In genomic region chr11:64185323-64186204, GRCh38 we compare ENCODE assay signal across 1 cellular context.
TF ChIP-seq lines count a peak whose summit lies in the region.

Gene STIP1, plus strand, starts transcription at chr11:64186171. Its CDS starts 91 bp downstream, at chr11:64186262.

TF ChIP-seq in GM12878, 131 proteins besides CTCF, POLR2A, EP300 and RAD21 (continued from another document and continues in another):
- no peak; the same call in 1 of the 2 replicates for TF ChIP-seq ZBTB33 (IDR thresholded peaks at IDR 0.05)
- peak; percentile 91 for TF ChIP-seq BACH1 (IDR thresholded peaks at IDR 0.05; ENCODE audit: borderline replicate concordance)
- TF ChIP-seq FOS (IDR thresholded peaks at IDR 0.05; ENCODE audit: borderline replicate concordance, extremely low read depth, insufficient read length), result peak; percentile 98
- no peak; the same call in 1 of the 2 replicates for TF ChIP-seq SREBF1 (IDR thresholded peaks at IDR 0.05; ENCODE audit: low read length)
- TF ChIP-seq BRCA1 (IDR thresholded peaks at IDR 0.05; ENCODE audit: low read depth, low read length), result no peak
- peak; percentile 76; the same call in 1 of the 2 replicates for TF ChIP-seq SMAD5 (IDR thresholded peaks at IDR 0.05; ENCODE audit: low read depth)
- no peak for TF ChIP-seq PAX8 (IDR thresholded peaks at IDR 0.05)
- TF ChIP-seq SMARCA5 (IDR thresholded peaks at IDR 0.05), result peak; percentile 69
- TF ChIP-seq ZNF24 (IDR thresholded peaks at IDR 0.05), result no peak
- TF ChIP-seq IRF3 (IDR thresholded peaks at IDR 0.05), result peak; percentile 100
- TF ChIP-seq NFIC (IDR thresholded peaks at IDR 0.05; ENCODE audit: low read depth, low read length), result no peak
- TF ChIP-seq SMAD1 (IDR thresholded peaks at IDR 0.05; ENCODE audit: low read depth, partially characterized antibody), result no peak
- TF ChIP-seq ZBTB40 (IDR thresholded peaks at IDR 0.05; ENCODE audit: borderline replicate concordance), result peak; percentile 84; the same call in 1 of the 2 replicates
- no peak for TF ChIP-seq RELB (IDR thresholded peaks at IDR 0.05; ENCODE audit: low read depth)
- TF ChIP-seq ESRRA (IDR thresholded peaks at IDR 0.05; ENCODE audit: low read length), result no peak
- no peak for TF ChIP-seq SMC3 (IDR thresholded peaks at IDR 0.05; ENCODE audit: borderline replicate concordance, low read length)
- peak; percentile 99 for TF ChIP-seq SKIL (IDR thresholded peaks at IDR 0.05; ENCODE audit: low read depth, poor library complexity, severe bottlenecking)
- TF ChIP-seq PRDM15 (CRISPR knock-in tag; IDR thresholded peaks at IDR 0.05), result no peak
- no peak for TF ChIP-seq NFXL1 (IDR thresholded peaks at IDR 0.05; ENCODE audit: borderline replicate concordance)
- peak; percentile 84 for TF ChIP-seq RUNX3 (IDR thresholded peaks at IDR 0.05; ENCODE audit: low read length)
- no peak for TF ChIP-seq TBL1XR1 (IDR thresholded peaks at IDR 0.05; ENCODE audit: low read depth, low read length)
- no peak for TF ChIP-seq IRF4 (IDR thresholded peaks at IDR 0.05; ENCODE audit: low read depth, low read length)
- peak; percentile 74 for TF ChIP-seq CREB1 (IDR thresholded peaks at IDR 0.05; ENCODE audit: low read depth)
- TF ChIP-seq NR2F1 (conservative IDR thresholded peaks at IDR 0.05), result peak; percentile 36; the same call in 1 of the 2 replicates
- peak; percentile 36; the same call in 1 of the 2 replicates for TF ChIP-seq E2F4 (IDR thresholded peaks at IDR 0.05; ENCODE audit: low read depth, low read length)
- TF ChIP-seq MTA2 (IDR thresholded peaks at IDR 0.05; ENCODE audit: low read depth), result no peak
- TF ChIP-seq KDM1A (IDR thresholded peaks at IDR 0.05; ENCODE audit: borderline replicate concordance), result no peak
- TF ChIP-seq SP1 (IDR thresholded peaks at IDR 0.05; ENCODE audit: low read depth, low read length), result peak; percentile 98
- TF ChIP-seq GABPA (IDR thresholded peaks at IDR 0.05; ENCODE audit: low read depth), result peak; percentile 76; the same call in 1 of the 2 replicates
- no peak for TF ChIP-seq ZZZ3 (IDR thresholded peaks at IDR 0.05; ENCODE audit: control insufficient read depth, insufficient read length, low read depth)
- no peak for TF ChIP-seq TARDBP (IDR thresholded peaks at IDR 0.05; ENCODE audit: borderline replicate concordance)
- no peak for TF ChIP-seq ZBED1 (IDR thresholded peaks at IDR 0.05; ENCODE audit: borderline replicate concordance)
- TF ChIP-seq EED (IDR thresholded peaks at IDR 0.05; ENCODE audit: low read depth), result no peak; the same call in 1 of the 2 replicates
- TF ChIP-seq STAT3 (IDR thresholded peaks at IDR 0.05; ENCODE audit: low read depth, low read length), result no peak
- TF ChIP-seq CBX5 (IDR thresholded peaks at IDR 0.05; ENCODE audit: low read depth), result no peak
- TF ChIP-seq DPF2 (IDR thresholded peaks at IDR 0.05), result peak; percentile 100
- TF ChIP-seq ZNF217 (IDR thresholded peaks at IDR 0.05), result no peak
- no peak for TF ChIP-seq ELK1 (IDR thresholded peaks at IDR 0.05; ENCODE audit: low read depth, low read length)
- peak; percentile 46; the same call in 1 of the 2 replicates for TF ChIP-seq RAD51 (IDR thresholded peaks at IDR 0.05)
- no peak for TF ChIP-seq RCOR1 (conservative IDR thresholded peaks at IDR 0.05; ENCODE audit: low read depth, low read length)
- TF ChIP-seq YY1 (IDR thresholded peaks at IDR 0.05; ENCODE audit: low read depth, low read length), result peak; percentile 65; the same call in 1 of the 2 replicates
- TF ChIP-seq RBBP5 (conservative IDR thresholded peaks at IDR 0.05), result no peak
- peak; percentile 44; the same call in 1 of the 2 replicates for TF ChIP-seq HCFC1 (IDR thresholded peaks at IDR 0.05; ENCODE audit: low read length)
- peak; percentile 73 for TF ChIP-seq MYC (IDR thresholded peaks at IDR 0.05; ENCODE audit: insufficient read depth, insufficient read length, insufficient replicate concordance, low read length, severe bottlenecking)
- peak; percentile 59 for TF ChIP-seq RFX5 (IDR thresholded peaks at IDR 0.05; ENCODE audit: low read depth, low read length)
- peak; percentile 72; the same call in 1 of the 2 replicates for TF ChIP-seq TCF3 (IDR thresholded peaks at IDR 0.05; ENCODE audit: borderline replicate concordance, insufficient read depth, low read depth, low read length)
- peak; percentile 99 for TF ChIP-seq HSF1 (IDR thresholded peaks at IDR 0.05; ENCODE audit: low read depth, low read length)
- TF ChIP-seq WRNIP1 (IDR thresholded peaks at IDR 0.05; ENCODE audit: borderline replicate concordance, low read depth, low read length), result no peak
- no peak for TF ChIP-seq YBX1 (IDR thresholded peaks at IDR 0.05)
- no peak for TF ChIP-seq TCF7 (IDR thresholded peaks at IDR 0.05; ENCODE audit: borderline replicate concordance)
